In genomic region chr3:157906627-157907026, GRCh38 we compare ENCODE assay signal across 19 cellular contexts.
DNase-seq lines count a peak whose midpoint lies in the region; ATAC-seq and TF ChIP-seq lines count a peak whose summit lies in the region.
"Had no signal": no experiment of that assay in that cellular context is flagged by ENCODE, and none has a peak within 500 bp of the region (broad histone marks: within the 10 kb centered on the region; RNA-seq: fewer than 3 reads in every experiment).

No MANE protein-coding gene starts in this region.

- H4K20me1 ChIP-seq in IMR-90 (ENCODE audit: insufficient read depth, low read length): no peaks in the 10 kb centered on the region
- no peaks in the 10 kb centered on the region for H4K20me1 ChIP-seq in mammary epithelial cell (ENCODE audit: insufficient read depth, low read length)

- H3K4me3 Mint-ChIP-seq in activated CD4-positive, alpha-beta T cell treated with anti-CD3 and anti-CD28 coated beads, Interleukin-2, amount 10 ng/mL, durations not matched to agents 24 days and 14 days: no peak overlapping the region
- H3K4me3 Mint-ChIP-seq: H9 had no signal

- BruUV-seq in IMR-90 (replicated peaks; lab: Mats Ljungman, UMichigan): no TSS peak
- BruUV-seq in mammary epithelial cell (replicated peaks; lab: Mats Ljungman, UMichigan): no TSS peak

- H4K91ac ChIP-seq in IMR-90 (ENCODE audit: insufficient read depth, low read depth, low read length): no peak overlapping the region

- no peak overlapping the region for H2AK9ac ChIP-seq in IMR-90 (replicated peaks; ENCODE audit: low read depth, low read length, poor library complexity)

- no peak overlapping the region for H3K27ac Mint-ChIP-seq in activated CD4-positive, alpha-beta T cell treated with anti-CD3 and anti-CD28 coated beads, Interleukin-2, amount 10 ng/mL, durations not matched to agents 24 days and 14 days

- in situ Hi-C loops in IMR-90 (cut with MboI; ENCODE audit: low sequenced_read_pairs): no loop called here
- in situ Hi-C loops in mammary epithelial cell (cut with MboI; ENCODE audit: low sequenced_read_pairs in 2 of 2): no loop called here

- H3K36me3 ChIP-seq in IMR-90 (ENCODE audit: control insufficient read depth, insufficient read depth, low read length) (no peaks in the 10 kb centered on the region), mammary epithelial cell (ENCODE audit: insufficient read depth, low read length) (no peaks in the 10 kb centered on the region), psoas muscle (ENCODE audit: insufficient read depth in 1 of 2, low read depth in 1 of 2) (no peaks in the 10 kb centered on the region)
- H3K36me3 ChIP-seq: tibial nerve had no signal

- H3K56ac ChIP-seq in IMR-90 (ENCODE audit: extremely low read depth, insufficient read depth, low read length): no peak overlapping the region

- no peak overlapping the region for H4K5ac ChIP-seq in IMR-90 (ENCODE audit: low read depth, low read length)

- peaks cover 4% of the 10 kb centered on the region for H3K9me3 Mint-ChIP-seq in activated CD4-positive, alpha-beta T cell treated with anti-CD3 and anti-CD28 coated beads, Interleukin-2, amount 10 ng/mL, durations not matched to agents 24 days and 14 days

- no peaks in the 10 kb centered on the region for H3K27me3 Mint-ChIP-seq in activated CD4-positive, alpha-beta T cell treated with anti-CD3 and anti-CD28 coated beads, Interleukin-2, amount 10 ng/mL, durations not matched to agents 24 days and 14 days

- H2BK20ac ChIP-seq in IMR-90 (ENCODE audit: low read depth, low read length): no peak overlapping the region

- dilution Hi-C loops in IMR-90 (cut with HindIII; ENCODE audit: low sequenced_read_pairs, unreplicated experiment) (no loop called here), mammary epithelial cell (cut with HindIII; ENCODE audit: low sequenced_read_pairs) (no loop called here)

- no peaks in the 10 kb centered on the region for H3K27me3 ChIP-seq in IMR-90 (ENCODE audit: control insufficient read depth, insufficient read depth, low read length)
- H3K27me3 ChIP-seq in mammary epithelial cell (ENCODE audit: insufficient read depth, low read length): no peaks in the 10 kb centered on the region
- H3K27me3 ChIP-seq in psoas muscle (ENCODE audit: insufficient read depth in 3 of 3, low read length in 2 of 3): peaks cover 0 to under 1% (median 0%) of the 10 kb centered on the region in 3 donors
- H3K27me3 ChIP-seq: tibial nerve had no signal

- no peak overlapping the region for H2BK15ac ChIP-seq in IMR-90 (ENCODE audit: low read depth, low read length)

- no peak overlapping the region for H3K14ac ChIP-seq in IMR-90 (replicated peaks; ENCODE audit: low read depth, low read length)

- no peak overlapping the region for H2BK5ac ChIP-seq in IMR-90 (ENCODE audit: low read depth, low read length, poor library complexity, severe bottlenecking)

- 0 out of 2 replicates have a peak, but pooled peaks have one; percentile 5 for TF ChIP-seq CTCF in IMR-90 (conservative IDR thresholded peaks at IDR 0.05; ENCODE audit: low read depth, low read length)
- peak in 1 of 2 donors; percentile 25 for TF ChIP-seq CTCF in mammary epithelial cell (conservative IDR thresholded peaks at IDR 0.05 in 1 of 2, IDR thresholded peaks at IDR 0.05 in 1 of 2; ENCODE audit: extremely low read depth in 1 of 2, insufficient read depth in 1 of 2, low read depth in 1 of 2, low read length in 2 of 2)
- TF ChIP-seq CTCF in psoas muscle (IDR thresholded peaks at IDR 0.05): no peak

- intact Hi-C loops in IMR-90 (cut with micrococcal nuclease) (loop anchor here (2.0 kb wide), 1 partner anchor 288 kb away; no protein-coding TSS in a partner anchor), mammary epithelial cell (cut with micrococcal nuclease) (loop anchor here (1.0 kb wide), 1 partner anchor 300 kb away; no protein-coding TSS in a partner anchor), psoas muscle (cut with DNase I) (loop anchor here in 1 of 2 donors (5.0 kb wide), 1 partner anchor 289 kb away; no protein-coding TSS in a partner anchor)
- intact Hi-C loops in activated CD4-positive, alpha-beta T cell treated with anti-CD3 and anti-CD28 coated beads, Interleukin-2, amount 10 ng/mL, durations not matched to agents 24 days and 14 days (cut with micrococcal nuclease): no loop called here

- ATAC-seq in IMR-90 (ENCODE audit: low read depth) (no peak; the same call in 1 of the 2 replicates), psoas muscle (peak in 3 of 4 donors; percentile 48 to 73 (median 51))
- ATAC-seq: esophagus mucosa, left lobe of liver had no signal

- H3K4me1 Mint-ChIP-seq in activated CD4-positive, alpha-beta T cell treated with anti-CD3 and anti-CD28 coated beads, Interleukin-2, amount 10 ng/mL, durations not matched to agents 24 days and 14 days: no peaks in the 10 kb centered on the region

- no peak overlapping the region for H3K9ac ChIP-seq in IMR-90 (ENCODE audit: low read depth, low read length)
- H3K9ac ChIP-seq in mammary epithelial cell (ENCODE audit: insufficient read depth, low read length): no peak overlapping the region

- peak; percentile 49 for DNase-seq in DMS 273 (lab: John Stamatoyannopoulos, UW; ENCODE audit: unreplicated experiment)
- no peak for DNase-seq in DMS 273 treated with DMSO at 0.1 percent for 48 hours (lab: John Stamatoyannopoulos, UW)
- no peak for DNase-seq in IMR-90
- DNase-seq in mammary epithelial cell: peak; percentile 6
- no peak for DNase-seq in psoas muscle
- no peak for DNase-seq in kidney glomerular epithelial cell (lab: John Stamatoyannopoulos, UW)
- DNase-seq in activated CD4-positive, alpha-beta T cell treated with anti-CD3 and anti-CD28 coated beads, Interleukin-2, amount 10 ng/mL, durations not matched to agents 24 days and 14 days: no peak
- no peak for DNase-seq in MV-4-11 (lab: John Stamatoyannopoulos, UW)
- DNase-seq: activated CD4-positive, alpha-beta T cell treated with anti-CD3 and anti-CD28 coated beads for 48 hours; GF-D8; H9; NCI-H187; NCI-H510A treated with DMSO at 0.1 percent for 48 hours; OCI-M1 had no signal

- H3K4me2 ChIP-seq in IMR-90 (ENCODE audit: low read depth, low read length) (no peak overlapping the region), mammary epithelial cell (ENCODE audit: insufficient read depth, low read depth, low read length) (no peak overlapping the region)

- peak; percentile 15; the same call in 1 of the 2 replicates for TF ChIP-seq RAD21 in IMR-90 (IDR thresholded peaks at IDR 0.05; ENCODE audit: low read length)

- no peaks in the 10 kb centered on the region for H3K79me2 ChIP-seq in mammary epithelial cell (ENCODE audit: insufficient read depth, low read length)

- H2AK5ac ChIP-seq in IMR-90 (ENCODE audit: low read depth, low read length): no peak overlapping the region

- no peak overlapping the region for H3K23ac ChIP-seq in IMR-90 (ENCODE audit: low read depth, low read length)

- H3K4me1 ChIP-seq in IMR-90 (ENCODE audit: control insufficient read depth, insufficient read depth, low read length): no peaks in the 10 kb centered on the region
- no peaks in the 10 kb centered on the region for H3K4me1 ChIP-seq in mammary epithelial cell (ENCODE audit: insufficient read depth, low read length)
- no peaks in the 10 kb centered on the region for H3K4me1 ChIP-seq in psoas muscle
- H3K4me1 ChIP-seq: tibial nerve had no signal

- H3K4ac ChIP-seq in IMR-90 (ENCODE audit: low read depth, low read length): no peak overlapping the region

- no peaks in the 10 kb centered on the region for H3K9me3 ChIP-seq in IMR-90 (ENCODE audit: control insufficient read depth, insufficient read depth, low read length)
- H3K9me3 ChIP-seq in mammary epithelial cell (replicated peaks; ENCODE audit: insufficient read depth, low read length): no peaks in the 10 kb centered on the region
- H3K9me3 ChIP-seq in psoas muscle: no peaks in the 10 kb centered on the region

- CTCF ChIA-PET in IMR-90 (lab: Yijun Ruan, JAX): no interaction called here
- CTCF ChIA-PET in mammary epithelial cell (lab: Charles Lee; ENCODE audit: low non-redundant PET): no interaction called here

- no peaks in the 10 kb centered on the region for H3K79me1 ChIP-seq in IMR-90 (ENCODE audit: low read depth in 1 of 2, low read length in 2 of 2)

- no peaks in the 10 kb centered on the region for H3K9me1 ChIP-seq in IMR-90 (ENCODE audit: insufficient read depth, low read length)

- POLR2A ChIA-PET in IMR-90 (lab: Charles Lee; ENCODE audit: unreplicated experiment): no interaction called here

- H3K27ac ChIP-seq in IMR-90 (ENCODE audit: insufficient read depth, low read length): no peak overlapping the region
- H3K27ac ChIP-seq in mammary epithelial cell (ENCODE audit: insufficient read depth, low read depth, low read length): no peak overlapping the region
- no peak overlapping the region for H3K27ac ChIP-seq in psoas muscle
- H3K27ac ChIP-seq: 22Rv1, skin epidermis, tibial nerve had no signal

- no peak overlapping the region for H3K18ac ChIP-seq in IMR-90 (ENCODE audit: low read depth, low read length)

- TF ChIP-seq POLR2A in IMR-90 (IDR thresholded peaks at IDR 0.05; ENCODE audit: low read depth, low read length): no peak

- H2BK120ac ChIP-seq in IMR-90 (ENCODE audit: low read depth, low read length): no peak overlapping the region

- H3K4me3 ChIP-seq in IMR-90 (ENCODE audit: insufficient read depth, low read depth, low read length) (no peak overlapping the region), mammary epithelial cell (replicated peaks in 1 of 3; ENCODE audit: insufficient read depth in 1 of 3, low read depth in 2 of 3, low read length in 3 of 3) (no peak overlapping the region), psoas muscle (no peak overlapping the region)
- H3K4me3 ChIP-seq: skin epidermis, tibial nerve had no signal

- H3K36me3 Mint-ChIP-seq in activated CD4-positive, alpha-beta T cell treated with anti-CD3 and anti-CD28 coated beads, Interleukin-2, amount 10 ng/mL, durations not matched to agents 24 days and 14 days (ENCODE audit: low read depth): no peaks in the 10 kb centered on the region

- no peak overlapping the region for H2AFZ ChIP-seq in IMR-90 (replicated peaks; ENCODE audit: low read length, poor library complexity)
- H2AFZ ChIP-seq in mammary epithelial cell (ENCODE audit: low read depth, low read length): no peak overlapping the region

- H4K8ac ChIP-seq in IMR-90 (ENCODE audit: low read depth in 2 of 2, low read length in 2 of 2): no peak overlapping the region

TF ChIP-seq in IMR-90, 13 proteins besides CTCF, POLR2A, EP300 and RAD21 (continues in another document):
- TF ChIP-seq, protein P1, sequence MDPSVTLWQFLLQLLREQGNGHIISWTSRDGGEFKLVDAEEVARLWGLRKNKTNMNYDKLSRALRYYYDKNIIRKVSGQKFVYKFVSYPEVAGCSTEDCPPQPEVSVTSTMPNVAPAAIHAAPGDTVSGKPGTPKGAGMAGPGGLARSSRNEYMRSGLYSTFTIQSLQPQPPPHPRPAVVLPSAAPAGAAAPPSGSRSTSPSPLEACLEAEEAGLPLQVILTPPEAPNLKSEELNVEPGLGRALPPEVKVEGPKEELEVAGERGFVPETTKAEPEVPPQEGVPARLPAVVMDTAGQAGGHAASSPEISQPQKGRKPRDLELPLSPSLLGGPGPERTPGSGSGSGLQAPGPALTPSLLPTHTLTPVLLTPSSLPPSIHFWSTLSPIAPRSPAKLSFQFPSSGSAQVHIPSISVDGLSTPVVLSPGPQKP (IDR thresholded peaks at IDR 0.05; ENCODE audit: borderline replicate concordance, low read depth, low read length): no peak
- TF ChIP-seq SMC3 (IDR thresholded peaks at IDR 0.05; ENCODE audit: low read depth, low read length) (no peak), MAFK (IDR thresholded peaks at IDR 0.05; ENCODE audit: low read depth, low read length) (no peak)

Comparison
In these comparisons a context has a peak if more than half of its experiments do, and no peak if none do; other contexts are left out.
1. DNase-seq: peak in DMS 273 (single experiment) and mammary epithelial cell (single experiment); none in DMS 273 treated with DMSO at 0.1 percent for 48 hours (single experiment), IMR-90 (single experiment), psoas muscle (0 of 2), kidney glomerular epithelial cell (single experiment), activated CD4-positive, alpha-beta T cell treated with anti-CD3 and anti-CD28 coated beads, Interleukin-2, amount 10 ng/mL, durations not matched to agents 24 days and 14 days (single experiment) and MV-4-11 (single experiment).